ENCODE assay signal across 8 cellular contexts in the genomic region with DNA sequence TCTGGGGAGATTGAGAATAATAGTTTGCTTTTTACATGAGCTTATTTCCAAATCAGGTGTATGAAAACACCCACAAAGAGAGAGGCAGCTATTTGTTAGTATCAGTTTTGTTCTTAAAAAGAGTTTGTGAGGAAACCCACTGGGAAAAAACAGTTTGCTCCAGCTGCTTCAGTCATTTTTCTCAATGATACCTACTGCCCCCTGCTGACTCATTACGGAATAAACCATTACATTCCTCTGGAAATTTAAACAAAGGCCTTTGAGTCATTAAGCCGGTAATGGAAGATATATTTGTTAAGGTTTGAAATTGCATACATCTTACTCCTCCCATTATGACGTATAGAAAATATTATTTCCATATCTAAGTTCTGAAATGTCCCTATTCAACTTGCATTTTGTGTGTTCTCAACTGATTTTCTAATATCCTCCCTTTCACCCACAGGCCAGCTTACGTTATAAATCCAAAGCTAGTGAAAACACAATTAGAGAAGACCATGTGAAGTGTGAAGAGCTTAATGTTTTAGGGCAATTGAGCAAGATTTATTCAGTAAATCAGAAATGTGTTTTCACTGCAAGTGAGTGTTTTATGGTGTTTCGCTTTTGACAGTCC.
DNase-seq lines count a peak whose midpoint lies in the region; ATAC-seq, FAIRE-seq and TF ChIP-seq lines count a peak whose summit lies in the region.

No MANE protein-coding gene starts in this region.

- peak; percentile 78 for TF ChIP-seq CTCF in osteoblast (IDR thresholded peaks at IDR 0.05; ENCODE audit: extremely low read depth, low read depth, low read length)

- no peak overlapping the region for H3K9ac ChIP-seq in NT2/D1 (ENCODE audit: insufficient read length, low read depth)

- H3K27ac ChIP-seq in osteoblast (ENCODE audit: low read depth, low read length) = no peak overlapping the region

- no peak overlapping the region for H3K4me3 ChIP-seq in NT2/D1 (ENCODE audit: insufficient read length, low read depth)
- H3K4me3 ChIP-seq in osteoblast (ENCODE audit: insufficient read depth, low read length) = no peak overlapping the region

- in situ Hi-C loops in G401 (cut with HindIII; ENCODE audit: low sequenced_read_pairs) = no loop called here

- H3K4me2 ChIP-seq in osteoblast (ENCODE audit: insufficient read depth, low read length) = peak overlapping the region; percentile 36

- H3K4me1 ChIP-seq in NT2/D1 (ENCODE audit: insufficient read depth, insufficient read length) = no peaks in the 10 kb centered on the region
- no peaks in the 10 kb centered on the region for H3K4me1 ChIP-seq in osteoblast (ENCODE audit: insufficient read depth, low read length)

- H3K27me3 ChIP-seq in NT2/D1 (ENCODE audit: insufficient read depth, insufficient read length) (no peaks in the 10 kb centered on the region), osteoblast (ENCODE audit: insufficient read depth, low read length) (no peaks in the 10 kb centered on the region)

- DNase-seq in G401 (ENCODE audit: low spot score) (peak; percentile 52), NT2/D1 (ENCODE audit: low read depth, low spot score) (peak; percentile 25), osteoblast (ENCODE audit: insufficient read length, low spot score, missing footprints) (no peak), HK-2 (ENCODE audit: unreplicated experiment) (no peak), ecto neural progenitor cell (ENCODE audit: low spot score) (no peak)

- H3K9me3 ChIP-seq in NT2/D1 (ENCODE audit: insufficient read depth, low read length) (no peaks in the 10 kb centered on the region), osteoblast (ENCODE audit: low read depth, low read length) (no peaks in the 10 kb centered on the region)

- peak; percentile 76 for FAIRE-seq in endometrium (lab: Jason Lieb, UNC)

- peak overlapping the region; percentile 36 for H2AFZ ChIP-seq in osteoblast (ENCODE audit: low read length)

- no peaks in the 10 kb centered on the region for H4K20me1 ChIP-seq in osteoblast (ENCODE audit: insufficient read depth, low read length)

- H3K79me2 ChIP-seq in osteoblast (ENCODE audit: insufficient read depth, low read length) = no peaks in the 10 kb centered on the region

- ATAC-seq in HG03354 (IDR thresholded peaks at IDR 0.05; ENCODE audit: poor library complexity, severe bottlenecking, unreplicated experiment) (peak; percentile 69), HG02678 (IDR thresholded peaks at IDR 0.05; ENCODE audit: unreplicated experiment) (no peak)

- no peaks in the 10 kb centered on the region for H3K36me3 ChIP-seq in NT2/D1 (ENCODE audit: insufficient read depth, insufficient read length, low read length)
- H3K36me3 ChIP-seq in osteoblast (ENCODE audit: insufficient read depth, low read length) = no peaks in the 10 kb centered on the region

Comparison
In these comparisons a context has a peak if more than half of its experiments do, and no peak if none do; other contexts are left out.
1. DNase-seq: peak in G401 (single experiment) and NT2/D1 (single experiment); none in osteoblast (single experiment), HK-2 (single experiment) and ecto neural progenitor cell (single experiment).